26 cellular contexts compared by ENCODE assay signal in genomic region chr7:151470656-151471180, GRCh38. TPM values are rescaled to one million over a fixed set of nuclear protein-coding genes. Genes with fewer than 3 reads are reported as not detected.
A peak's percentile ranks its signal among the peaks of the same experiment; 100 is the strongest.
DNase-seq lines count a peak whose midpoint lies in the region; ATAC-seq, FAIRE-seq and TF ChIP-seq lines count a peak whose summit lies in the region.
"Had no signal": no experiment of that assay in that cellular context is flagged by ENCODE, and none has a peak within 500 bp of the region (broad histone marks: within the 10 kb centered on the region; RNA-seq: fewer than 3 reads in every experiment).

No MANE protein-coding gene starts in this region.

- in situ Hi-C loops in astrocyte of the cerebellum (cut with HindIII; ENCODE audit: low sequenced_read_pairs) = no loop called here

- ATAC-seq in GM21367 (IDR thresholded peaks at IDR 0.05; ENCODE audit: unreplicated experiment) = no peak
- ATAC-seq in activated naive CD4-positive, alpha-beta T cell treated with anti-CD3 and anti-CD28 coated beads, Interleukin-2, amount 50 U/mL, for 72 hours = no peak
- ATAC-seq: activated CD4-positive, alpha-beta T cell treated with anti-CD3 and anti-CD28 coated beads for 36 hours; esophagus mucosa; left lobe of liver; sciatic nerve had no signal

- TF ChIP-seq RAD21 in neural cell (conservative IDR thresholded peaks at IDR 0.05) = no peak

- TF ChIP-seq EP300 in neural cell (conservative IDR thresholded peaks at IDR 0.05; ENCODE audit: poor library complexity, severe bottlenecking) = no peak

- H3K79me2 ChIP-seq in MM.1S (ENCODE audit: low read length) (peaks cover 73% of the 10 kb centered on the region), neural cell (replicated peaks; ENCODE audit: insufficient read depth, low read length) (peaks cover 3% of the 10 kb centered on the region)

- FAIRE-seq in GM18507 (lab: Jason Lieb, UNC) = peak; percentile 35
- FAIRE-seq: TTC549 had no signal

- TF ChIP-seq CTCF in MM.1S (IDR thresholded peaks at IDR 0.05; ENCODE audit: low read length) = no peak
- no peak for TF ChIP-seq CTCF in astrocyte of the cerebellum (IDR thresholded peaks at IDR 0.05; ENCODE audit: low read depth, low read length, missing control alignments)
- no peak for TF ChIP-seq CTCF in neural cell (IDR thresholded peaks at IDR 0.05; ENCODE audit: poor library complexity, severe bottlenecking)

- H3K27ac ChIP-seq in MM.1S (ENCODE audit: low read length) (peak overlapping the region; percentile 69; the same call in 1 of the 2 replicates), neural cell (ENCODE audit: low read length) (peak overlapping the region; percentile 34)
- H3K27ac ChIP-seq: GM23248, RWPE1, transverse colon had no signal

- peaks cover 42% of the 10 kb centered on the region for H3K36me3 ChIP-seq in MM.1S (replicated peaks; ENCODE audit: insufficient read depth, low read length)
- no peaks in the 10 kb centered on the region for H3K36me3 ChIP-seq in neural cell (ENCODE audit: insufficient read depth, low read length)

- H2AFZ ChIP-seq in MM.1S (ENCODE audit: low read length) = no peak overlapping the region
- no peak overlapping the region for H2AFZ ChIP-seq in neural cell (ENCODE audit: low read depth, low read length)
- H2AFZ ChIP-seq: GM23248 had no signal

- H4K20me1 ChIP-seq in MM.1S (ENCODE audit: insufficient read depth, low read length) (peaks cover 6% of the 10 kb centered on the region; the same call in 1 of the 2 replicates), neural cell (ENCODE audit: insufficient read depth) (no peaks in the 10 kb centered on the region)

- H3K9ac ChIP-seq in MM.1S (ENCODE audit: low read length) (no peak overlapping the region), neural cell (ENCODE audit: low read length) (no peak overlapping the region)
- H3K9ac ChIP-seq: GM23248 had no signal

- DNase-seq in GM18507 (ENCODE audit: extremely low spot score, insufficient read length, low read depth) (no peak), MM.1S (no peak), astrocyte of the cerebellum (ENCODE audit: low read depth) (peak; percentile 39), NOMO-1 treated with dmso at 0.1 percent for 144 hours (lab: John Stamatoyannopoulos, UW; ENCODE audit: unreplicated experiment) (no peak)
- DNase-seq in activated naive CD4-positive, alpha-beta T cell treated with anti-CD3 and anti-CD28 coated beads, Interleukin-2, amount 50 U/mL, for 72 hours (ENCODE audit: low spot score in 2 of 2) = no peak
- DNase-seq in activated CD8-positive, alpha-beta memory T cell treated with anti-CD3 and anti-CD28 coated beads for 24 hours = no peak
- DNase-seq: activated CD4-positive, alpha-beta T cell treated with anti-CD3 and anti-CD28 coated beads for 36 hours; activated gamma-delta T cell; amniotic stem cell; central memory CD4-positive, alpha-beta T cell; DND-41; GM23248; NCI-H146; NCI-H345; occipital lobe; transverse colon had no signal

- no peaks in the 10 kb centered on the region for H3K9me3 Mint-ChIP-seq in activated naive CD4-positive, alpha-beta T cell treated with anti-CD3 and anti-CD28 coated beads, Interleukin-2, amount 50 U/mL, for 72 hours
- H3K9me3 Mint-ChIP-seq: stimulated activated naive CD8-positive, alpha-beta T cell treated with anti-CD3 and anti-CD28 coated beads, Interleukin-15, Interleukin-2, amounts not matched to agents 100 ng/mL and 50 ng/mL, for 24 hours had no signal

- H3K36me3 Mint-ChIP-seq in activated naive CD4-positive, alpha-beta T cell treated with anti-CD3 and anti-CD28 coated beads, Interleukin-2, amount 50 U/mL, for 72 hours = peaks cover 43 to 59% of the 10 kb centered on the region in 2 donors

- H3K4me2 ChIP-seq in MM.1S (ENCODE audit: low read depth, low read length) = no peak overlapping the region
- no peak overlapping the region for H3K4me2 ChIP-seq in neural cell (ENCODE audit: low read length)

- H3K4me1 ChIP-seq in MM.1S (ENCODE audit: low read length) = peaks cover 39% of the 10 kb centered on the region

- H3K27ac Mint-ChIP-seq in activated naive CD4-positive, alpha-beta T cell treated with anti-CD3 and anti-CD28 coated beads, Interleukin-2, amount 50 U/mL, for 72 hours = peak overlapping the region in 1 of 2 donors; percentile 39
- H3K27ac Mint-ChIP-seq: activated CD4-positive, alpha-beta T cell treated with anti-CD3 and anti-CD28 coated beads for 36 hours had no signal

- H3K9me3 ChIP-seq in MM.1S (replicated peaks; ENCODE audit: insufficient read depth, low read length) (no peaks in the 10 kb centered on the region), neural cell (ENCODE audit: low read length) (no peaks in the 10 kb centered on the region)
- H3K9me3 ChIP-seq: transverse colon had no signal

- H3K4me3 ChIP-seq in MM.1S (ENCODE audit: low read length) (no peak overlapping the region), astrocyte of the cerebellum (ENCODE audit: low read depth, low read length) (no peak overlapping the region), neural cell (ENCODE audit: low read length) (no peak overlapping the region)
- H3K4me3 ChIP-seq: GM23248, transverse colon had no signal

- no peaks in the 10 kb centered on the region for H3K9me2 ChIP-seq in MM.1S (replicated peaks; ENCODE audit: insufficient read depth, low read length)
- no peaks in the 10 kb centered on the region for H3K9me2 ChIP-seq in neural cell (ENCODE audit: insufficient read depth, low read length)

- peaks cover 37% of the 10 kb centered on the region for H3F3A ChIP-seq in MM.1S (ENCODE audit: insufficient read depth, low read length)
- H3F3A ChIP-seq in neural cell (ENCODE audit: insufficient read depth, low read length, poor library complexity, severe bottlenecking) = no peaks in the 10 kb centered on the region

- H3K27me3 ChIP-seq in MM.1S (replicated peaks; ENCODE audit: insufficient read depth, low read length) (no peaks in the 10 kb centered on the region), neural cell (ENCODE audit: insufficient read depth, low read depth, low read length) (no peaks in the 10 kb centered on the region)
- H3K27me3 ChIP-seq: transverse colon had no signal

TF ChIP-seq in neural cell, 6 proteins besides CTCF, POLR2A, EP300 and RAD21:
- TF ChIP-seq SMC3 (conservative IDR thresholded peaks at IDR 0.05; ENCODE audit: poor library complexity) (no peak), POLR2AphosphoS5 (IDR thresholded peaks at IDR 0.05) (no peak), MXI1 (conservative IDR thresholded peaks at IDR 0.05; ENCODE audit: poor library complexity, severe bottlenecking) (no peak), TAF1 (IDR thresholded peaks at IDR 0.05; ENCODE audit: low read depth) (no peak), REST (IDR thresholded peaks at IDR 0.05; ENCODE audit: borderline replicate concordance) (no peak)
TF ChIP-seq in neural cell: peak in this region for 0.

RNA-seq across cellular contexts. Expression of gene CRYGN, which starts 30.8 kb away (rescaled TPM):
- polyA plus RNA-seq in neural cell = not detected in 2 replicates
- not detected in 2 replicates for polyA minus RNA-seq in neural cell
- total RNA-seq in activated naive CD4-positive, alpha-beta T cell treated with anti-CD3 and anti-CD28 coated beads, Interleukin-2, amount 50 U/mL, for 72 hours = under 1 TPM in 1 of 2 donors, not detected in 1; 0.61 TPM
- total RNA-seq: esophagus mucosa, glomerular endothelial cell, GM23248, left lobe of liver, mononuclear cell, occipital lobe, transverse colon had no signal
- polyA plus RNA-seq: GM23248 had no signal

RNA-seq across cellular contexts. Expression of gene RHEB, which starts 49.0 kb away (rescaled TPM):
- 229 and 289 TPM in 2 replicates for polyA plus RNA-seq in neural cell
- 80.8 and 98.5 TPM in 2 replicates for polyA minus RNA-seq in neural cell
- 10 to 100 TPM; 37.1 to 81.9 TPM for total RNA-seq in activated naive CD4-positive, alpha-beta T cell treated with anti-CD3 and anti-CD28 coated beads, Interleukin-2, amount 50 U/mL, for 72 hours
